In the genomic region with DNA sequence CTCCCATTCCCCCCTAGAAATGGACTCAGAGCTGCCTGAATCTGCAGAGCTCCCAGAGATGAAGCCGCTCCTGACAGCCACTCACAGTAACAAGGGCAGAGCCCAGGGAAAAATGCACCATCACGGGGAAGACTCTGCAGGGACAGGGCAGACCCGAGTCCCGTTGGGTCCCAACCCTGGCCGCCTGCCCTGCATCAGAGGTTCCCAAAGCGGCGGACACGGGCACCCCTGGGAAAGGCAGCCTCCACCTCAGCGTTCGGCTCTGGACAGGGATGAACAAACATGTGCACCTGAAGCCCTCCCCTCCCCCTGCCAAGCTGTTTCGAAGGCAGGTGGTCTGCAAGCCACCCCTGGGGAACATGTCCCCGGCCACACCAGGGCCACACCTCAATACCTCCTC, we compare ENCODE assay signal across 28 cellular contexts.
"Had no signal": no experiment of that assay in that cellular context is flagged by ENCODE, and none has a peak within 500 bp of the region (broad histone marks: within the 10 kb centered on the region; RNA-seq: fewer than 3 reads in every experiment).

No MANE protein-coding gene starts in this region.

- DNase-seq: activated B cell treated with CpG ODN at 0.5 μM for 24 hours; activated CD4-positive, alpha-beta T cell treated with anti-CD3 and anti-CD28 coated beads for 48 hours; activated CD4-positive, alpha-beta T cell treated with anti-CD3 and anti-CD28 coated beads, Interleukin-2, amount 50 U/mL, for 1 hour; activated CD4-positive, alpha-beta T cell treated with anti-CD3 and anti-CD28 coated beads, Interleukin-2, amount 50 U/mL, for 48 hours; activated CD8-positive, alpha-beta memory T cell treated with anti-CD3 and anti-CD28 coated beads for 24 hours; activated CD8-positive, alpha-beta T cell treated with anti-CD3 and anti-CD28 coated beads for 36 hours; activated effector memory CD4-positive, alpha-beta T cell treated with Interleukin-2 at 50 U/mL for 16 hours; activated gamma-delta T cell treated with Interleukin-2 at 50 U/mL for 16 hours; activated naive CD4-positive, alpha-beta T cell treated with anti-CD3 and anti-CD28 coated beads, Interleukin-2, amount 50 U/mL, for 16 hours; activated naive CD4-positive, alpha-beta T cell treated with Interleukin-2 at 50 U/mL for 16 hours; activated T-cell treated with anti-CD3 and anti-CD28 coated beads, Interleukin-2, amount 50 U/mL, for 4 hours; amygdala; central memory CD4-positive, alpha-beta T cell; cerebellar nuclear complex; dorsolateral prefrontal cortex; effector memory CD4-positive, alpha-beta T cell; endodermal cell; foreskin fibroblast; SW 1271; T-helper 1 cell; T-helper 17 cell; T1000; WERI-Rb-1 had no signal

- H3K27ac ChIP-seq: ascending aorta, breast epithelium, cardiac muscle cell, coronary artery, dorsolateral prefrontal cortex, WERI-Rb-1 had no signal

- H3K4me1 ChIP-seq: ascending aorta, breast epithelium had no signal

- H3K36me3 ChIP-seq: ascending aorta, breast epithelium, cardiac muscle cell, WERI-Rb-1 had no signal

- FAIRE-seq: frontal cortex had no signal

- H3K4me3 ChIP-seq: ascending aorta, breast epithelium, cardiac muscle cell, coronary artery, dorsolateral prefrontal cortex had no signal

- H3K9me3 ChIP-seq: ascending aorta, breast epithelium had no signal

- H3K27me3 ChIP-seq: ascending aorta, cardiac muscle cell, dorsolateral prefrontal cortex had no signal
